ENCODE assay signal across 9 cellular contexts in genomic region chr16:28977703-28978641, GRCh38. TPM values are rescaled to one million over a fixed set of nuclear protein-coding genes. Genes with fewer than 3 reads are reported as not detected.
DNase-seq lines count a peak whose midpoint lies in the region; ATAC-seq and TF ChIP-seq lines count a peak whose summit lies in the region.
"Had no signal": no experiment of that assay in that cellular context is flagged by ENCODE, and none has a peak within 500 bp of the region (broad histone marks: within the 10 kb centered on the region; RNA-seq: fewer than 3 reads in every experiment).

No MANE protein-coding gene starts in this region.

- CTCF ChIA-PET in SK-N-SH (lab: Yijun Ruan, JAX): interaction anchor here (0.9 to 2.2 kb wide), 9 partner anchors 10 to 33 kb away, joined by 3 to 8 read pairs (median 3); no protein-coding TSS in a partner anchor

- TF ChIP-seq RAD21 in SK-N-SH (IDR thresholded peaks at IDR 0.05; ENCODE audit: low read length): no peak

- H3K4me3 ChIP-seq in SK-N-SH (ENCODE audit: low read depth in 2 of 2, low read length in 1 of 2) (no peak overlapping the region), prostate gland (no peak overlapping the region)

- TF ChIP-seq POLR2A in prostate gland (IDR thresholded peaks at IDR 0.05): no peak

- no peak overlapping the region for H2AFZ ChIP-seq in SK-N-SH (ENCODE audit: low read depth)

- H3K4me2 ChIP-seq in SK-N-SH: no peak overlapping the region

- POLR2A ChIA-PET in SK-N-SH (lab: Yijun Ruan, JAX): interaction anchor here (0.6 kb wide), 1 partner anchor 8 kb away, joined by 3 read pairs; no protein-coding TSS in a partner anchor

- no peak for DNase-seq in SK-N-SH
- peak; percentile 11 for DNase-seq in NCI-H2029 (lab: John Stamatoyannopoulos, UW)
- DNase-seq in cerebellar cortex (ENCODE audit: low spot score): peak; percentile 19
- DNase-seq in prostate gland (ENCODE audit: low spot score): no peak
- DNase-seq in EL: no peak
- DNase-seq: T-helper 9 cell had no signal

- H3K9ac ChIP-seq in SK-N-SH: no peak overlapping the region

- no peaks in the 10 kb centered on the region for H3K9me2 ChIP-seq in SK-N-SH

- no peaks in the 10 kb centered on the region for H4K20me1 ChIP-seq in SK-N-SH (ENCODE audit: insufficient read depth)

- peaks cover 9 to 10% of the 10 kb centered on the region in 2 experiments for H3K36me3 ChIP-seq in SK-N-SH (replicated peaks in 1 of 2; ENCODE audit: control insufficient read depth in 1 of 2, insufficient read depth in 2 of 2, low read length in 1 of 2)
- H3K36me3 ChIP-seq in prostate gland: no peaks in the 10 kb centered on the region

- H3K27ac ChIP-seq in SK-N-SH (ENCODE audit: low read depth in 2 of 2, low read length in 1 of 2) (no peak overlapping the region), prostate gland (no peak overlapping the region)

- peaks cover 7% of the 10 kb centered on the region for H3F3A ChIP-seq in SK-N-SH (replicated peaks; ENCODE audit: insufficient read depth)

- H3K4me1 ChIP-seq in SK-N-SH (ENCODE audit: control insufficient read depth in 1 of 2, insufficient read depth in 2 of 2, low read depth in 1 of 2, low read length in 1 of 2) (peaks cover 5 to 8% of the 10 kb centered on the region in 2 experiments; a peak in 2 of 4 replicates), prostate gland (replicated peaks) (peaks cover 5% of the 10 kb centered on the region)

- peak; percentile 48 for TF ChIP-seq CTCF in SK-N-SH (IDR thresholded peaks at IDR 0.05)
- TF ChIP-seq CTCF in prostate gland (IDR thresholded peaks at IDR 0.05): peak in 3 of 4 experiments; percentile 13 to 40 (median 21)

- H3K79me2 ChIP-seq in SK-N-SH (ENCODE audit: insufficient read depth): peaks cover 27% of the 10 kb centered on the region

- intact Hi-C loops in prostate gland (cut with DNase I): no loop called here

- H3K27me3 ChIP-seq in SK-N-SH (ENCODE audit: insufficient read depth) (no peaks in the 10 kb centered on the region), prostate gland (replicated peaks; ENCODE audit: insufficient read depth) (no peaks in the 10 kb centered on the region)

- TF ChIP-seq EP300 in SK-N-SH (IDR thresholded peaks at IDR 0.05; ENCODE audit: borderline replicate concordance in 1 of 2, low read depth in 1 of 2, low read length in 1 of 2): no peak

- ATAC-seq in SK-N-SH treated with all-trans-retinoic acid at 6 μM for 48 hours (no peak), GM21786 (IDR thresholded peaks at IDR 0.05; ENCODE audit: unreplicated experiment) (no peak), esophagus mucosa (no peak)

- H3K9me3 ChIP-seq in SK-N-SH (no peaks in the 10 kb centered on the region), prostate gland (no peaks in the 10 kb centered on the region)

- 74% methylated on average over 10 of the region's 11 CpGs for WGBS in SK-N-SH (ENCODE audit: low lambda C conversion rate)
- WGBS in prostate gland: 76% methylated on average over 11 of the region's 11 CpGs

TF ChIP-seq in SK-N-SH, 30 proteins besides CTCF, POLR2A, EP300 and RAD21:
- no peak for TF ChIP-seq MXI1 (IDR thresholded peaks at IDR 0.05; ENCODE audit: low read depth, low read length)
- no peak for TF ChIP-seq NRF1 (IDR thresholded peaks at IDR 0.05; ENCODE audit: low read depth, low read length)
- TF ChIP-seq FOXM1 (IDR thresholded peaks at IDR 0.05; ENCODE audit: low read depth): no peak
- TF ChIP-seq SMC3 (IDR thresholded peaks at IDR 0.05; ENCODE audit: low read depth, low read length): no peak
- TF ChIP-seq CHD2 (IDR thresholded peaks at IDR 0.05; ENCODE audit: low read length, partially characterized antibody): no peak
- TF ChIP-seq MEF2A (IDR thresholded peaks at IDR 0.05; ENCODE audit: borderline replicate concordance, low read depth): no peak
- TF ChIP-seq TCF12 (IDR thresholded peaks at IDR 0.05): no peak
- no peak for TF ChIP-seq TEAD4 (IDR thresholded peaks at IDR 0.05; ENCODE audit: borderline replicate concordance, insufficient read depth)

TF ChIP-seq in SK-N-SH treated with all-trans-retinoic acid at 6 μM for 48 hours, 23 proteins besides CTCF, POLR2A, EP300 and RAD21:
- no peak for TF ChIP-seq OSR1 (CRISPR knock-in tag; IDR thresholded peaks at IDR 0.05)
- no peak for TF ChIP-seq ESRRG (CRISPR knock-in tag; IDR thresholded peaks at IDR 0.05)

RNA-seq across cellular contexts. Expression of gene SPNS1, which starts 3.4 kb away (rescaled TPM):
- 24.8 and 41.1 TPM in 2 replicates for polyA plus RNA-seq in SK-N-SH (2012; rRNA removed)
- polyA plus RNA-seq in SK-N-SH (2012; cell fraction: cytosol; rRNA removed): 12.5 and 20.6 TPM in 2 replicates
- polyA plus RNA-seq in SK-N-SH (2012; cell fraction: nucleus; rRNA removed): 104 and 116 TPM in 2 replicates
- total RNA-seq in prostate gland: 10 to 100 TPM; 14.8 to 57.4 TPM
- 22.5 TPM for total RNA-seq in esophagus mucosa

RNA-seq across cellular contexts. Expression of gene LAT, which starts 6.9 kb away (rescaled TPM):
- polyA plus RNA-seq in SK-N-SH (2012; rRNA removed): 8.0 and 8.6 TPM in 2 replicates
- 0.62 and 1.3 TPM in 2 replicates for polyA plus RNA-seq in SK-N-SH (2012; cell fraction: cytosol; rRNA removed)
- 101 and 132 TPM in 2 replicates for polyA plus RNA-seq in SK-N-SH (2012; cell fraction: nucleus; rRNA removed)
- total RNA-seq in prostate gland: 1 to 10 TPM; 4.7 to 5.7 TPM
- total RNA-seq in esophagus mucosa: 3.5 TPM

RNA-seq across cellular contexts. Expression of gene NFATC2IP, which starts 27.2 kb away (rescaled TPM):
- polyA plus RNA-seq in SK-N-SH (2012; rRNA removed): 41.9 and 56.1 TPM in 2 replicates
- 20.6 and 27.3 TPM in 2 replicates for polyA plus RNA-seq in SK-N-SH (2012; cell fraction: cytosol; rRNA removed)
- 227 and 280 TPM in 2 replicates for polyA plus RNA-seq in SK-N-SH (2012; cell fraction: nucleus; rRNA removed)
- total RNA-seq in prostate gland (10 to 100 TPM; 18.8 to 47.3 TPM), esophagus mucosa (21.3 TPM)

RNA-seq across cellular contexts. Expression of gene CD19, which starts 46.2 kb away (rescaled TPM):
- polyA plus RNA-seq in SK-N-SH (2012; rRNA removed): not detected in 2 replicates
- not detected in 2 replicates for polyA plus RNA-seq in SK-N-SH (2012; cell fraction: cytosol; rRNA removed)
- polyA plus RNA-seq in SK-N-SH (2012; cell fraction: nucleus; rRNA removed): not detected in 2 replicates
- total RNA-seq in prostate gland (under 1 TPM; 0.46 to 0.51 TPM), esophagus mucosa (0.40 TPM)

RNA-seq across cellular contexts. Expression of gene RABEP2, which starts 52.9 kb away (rescaled TPM):
- polyA plus RNA-seq in SK-N-SH (2012; rRNA removed): 35.6 and 46.1 TPM in 2 replicates
- polyA plus RNA-seq in SK-N-SH (2012; cell fraction: cytosol; rRNA removed): 22.5 and 30.6 TPM in 2 replicates
- 61.9 and 80.1 TPM in 2 replicates for polyA plus RNA-seq in SK-N-SH (2012; cell fraction: nucleus; rRNA removed)
- 100 to 1,000 TPM; 128 to 139 TPM for total RNA-seq in prostate gland
- total RNA-seq in esophagus mucosa: 15.8 TPM

Comparison
In these comparisons a context has a peak if more than half of its experiments do, and no peak if none do; other contexts are left out.
1. DNase-seq: peak in NCI-H2029 (single experiment) and cerebellar cortex (single experiment); none in SK-N-SH (single experiment), prostate gland (single experiment) and EL (single experiment).